Comparison of ENCODE assay signal across 2 cellular contexts in genomic region chr14:101604935-101605767, GRCh38.
A peak's percentile ranks its signal among the peaks of the same experiment; 100 is the strongest.
TF ChIP-seq lines count a peak whose summit lies in the region.

No MANE protein-coding gene starts in this region.

TF ChIP-seq in IMR-90, 13 proteins besides CTCF, POLR2A, EP300 and RAD21:
- TF ChIP-seq CEBPB (IDR thresholded peaks at IDR 0.05; ENCODE audit: low read depth, low read length) (peak; percentile 49; the same call in 1 of the 2 replicates), RFX5 (IDR thresholded peaks at IDR 0.05; ENCODE audit: low read depth, low read length) (no peak)

TF ChIP-seq in H1, 55 proteins besides CTCF, POLR2A, EP300 and RAD21:
- TF ChIP-seq GABPA (IDR thresholded peaks at IDR 0.05; ENCODE audit: borderline replicate concordance, insufficient read depth, low read length) = no peak
- TF ChIP-seq CHD7 (IDR thresholded peaks at IDR 0.05; ENCODE audit: insufficient replicate concordance, low read length) = no peak
- TF ChIP-seq NRF1 (IDR thresholded peaks at IDR 0.05; ENCODE audit: low read depth, low read length) = no peak
- TF ChIP-seq SUZ12 (IDR thresholded peaks at IDR 0.05; ENCODE audit: low read length) = no peak
- no peak for TF ChIP-seq POLR2AphosphoS5 (IDR thresholded peaks at IDR 0.05; ENCODE audit: low read depth, low read length)
- TF ChIP-seq PHF8 (conservative IDR thresholded peaks at IDR 0.05; ENCODE audit: low read depth, low read length) = no peak
- TF ChIP-seq RNF2 (IDR thresholded peaks at IDR 0.05; ENCODE audit: borderline replicate concordance, low read depth, low read length, missing control alignments, poor library complexity, severe bottlenecking) = no peak
- no peak for TF ChIP-seq SIX5 (IDR thresholded peaks at IDR 0.05; ENCODE audit: low read depth, low read length)
- no peak for TF ChIP-seq CHD1 (IDR thresholded peaks at IDR 0.05; ENCODE audit: low read depth, low read length)
- TF ChIP-seq ASH2L (IDR thresholded peaks at IDR 0.05; ENCODE audit: low read length) = no peak
- no peak for TF ChIP-seq RBBP5 (IDR thresholded peaks at IDR 0.05; ENCODE audit: borderline replicate concordance, low read depth, low read length)
- TF ChIP-seq KDM1A (IDR thresholded peaks at IDR 0.05; ENCODE audit: borderline replicate concordance, low read length) = no peak
